In genomic region chr3:112092439-112093179, GRCh38 we compare ENCODE assay signal across 2 cellular contexts.
TF ChIP-seq lines count a peak whose summit lies in the region.

No MANE protein-coding gene starts in this region.

TF ChIP-seq in GM12891, 5 proteins besides CTCF, POLR2A, EP300 and RAD21:
- TF ChIP-seq POU2F2 (IDR thresholded peaks at IDR 0.05; ENCODE audit: low read depth, low read length) (no peak), PAX5 (IDR thresholded peaks at IDR 0.05; ENCODE audit: insufficient read depth, low read length, severe bottlenecking) (no peak), TAF1 (IDR thresholded peaks at IDR 0.05; ENCODE audit: low read depth, low read length) (no peak), POLR2AphosphoS5 (IDR thresholded peaks at IDR 0.05; ENCODE audit: low read depth, low read length) (no peak), SPI1 (IDR thresholded peaks at IDR 0.05; ENCODE audit: low read depth, low read length) (no peak)

TF ChIP-seq in GM12878, 131 proteins besides CTCF, POLR2A, EP300 and RAD21:
- TF ChIP-seq LARP7 (IDR thresholded peaks at IDR 0.05): no peak
- TF ChIP-seq IKZF1 (conservative IDR thresholded peaks at IDR 0.05): 0 out of 2 replicates have a peak, but pooled peaks have one; percentile 12
- TF ChIP-seq YBX1 (IDR thresholded peaks at IDR 0.05): no peak
- no peak for TF ChIP-seq MXI1 (IDR thresholded peaks at IDR 0.05; ENCODE audit: low read depth, low read length)
- TF ChIP-seq SRF (IDR thresholded peaks at IDR 0.05; ENCODE audit: low read depth in 2 of 2, low read length in 2 of 2): no peak
- no peak for TF ChIP-seq EGR1 (IDR thresholded peaks at IDR 0.05; ENCODE audit: borderline replicate concordance in 1 of 2, low read depth in 2 of 2, low read length in 2 of 2)
- peak in 1 of 2 experiments; percentile 39; a peak in 1 of 4 replicates for TF ChIP-seq IKZF2 (IDR thresholded peaks at IDR 0.05)
- TF ChIP-seq, protein P1, sequence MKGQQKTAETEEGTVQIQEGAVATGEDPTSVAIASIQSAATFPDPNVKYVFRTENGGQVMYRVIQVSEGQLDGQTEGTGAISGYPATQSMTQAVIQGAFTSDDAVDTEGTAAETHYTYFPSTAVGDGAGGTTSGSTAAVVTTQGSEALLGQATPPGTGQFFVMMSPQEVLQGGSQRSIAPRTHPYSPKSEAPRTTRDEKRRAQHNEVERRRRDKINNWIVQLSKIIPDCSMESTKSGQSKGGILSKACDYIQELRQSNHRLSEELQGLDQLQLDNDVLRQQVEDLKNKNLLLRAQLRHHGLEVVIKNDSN (IDR thresholded peaks at IDR 0.05; ENCODE audit: borderline replicate concordance, extremely low read length, insufficient read depth, low read depth, low read length): no peak
